Comparison of ENCODE assay signal across 23 cellular contexts in the genomic region with DNA sequence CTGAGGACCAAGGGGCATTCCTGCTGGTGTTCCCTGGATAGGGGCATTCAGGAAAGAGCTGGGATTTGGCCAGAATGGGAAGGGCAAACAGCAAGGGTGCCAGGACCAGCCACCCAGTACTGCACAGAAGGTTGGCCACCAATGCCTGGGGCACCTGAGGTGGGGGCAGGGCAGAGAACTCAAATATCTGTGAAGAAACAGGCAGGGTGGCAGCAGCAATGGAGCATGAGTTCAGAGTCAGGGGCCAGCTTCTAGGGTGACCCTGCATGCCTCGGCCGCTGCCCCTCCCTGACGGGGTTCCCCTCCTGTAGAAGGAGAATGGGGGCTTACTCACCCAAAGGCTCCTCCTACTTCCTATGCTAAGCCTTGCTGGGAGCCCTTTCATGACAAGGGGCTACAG.
"Had no signal": no experiment of that assay in that cellular context is flagged by ENCODE, and none has a peak within 500 bp of the region (broad histone marks: within the 10 kb centered on the region; RNA-seq: fewer than 3 reads in every experiment).

No MANE protein-coding gene starts in this region.

- H3K36me3 ChIP-seq: brain microvascular endothelial cell had no signal

- H3K27me3 ChIP-seq: brain microvascular endothelial cell had no signal

- FAIRE-seq: TTC549 had no signal

- DNase-seq: activated B cell treated with CpG ODN at 0.5 μM for 24 hours; activated CD4-positive, alpha-beta T cell treated with anti-CD3 and anti-CD28 coated beads for 1 hour; activated CD4-positive, alpha-beta T cell treated with anti-CD3 and anti-CD28 coated beads, Interleukin-2, amount 10 ng/mL, durations not matched to agents 24 days and 14 days; activated CD4-positive, alpha-beta T cell treated with anti-CD3 and anti-CD28 coated beads, Interleukin-2, amount 50 U/mL, for 48 hours; activated CD8-positive, alpha-beta memory T cell treated with anti-CD3 and anti-CD28 coated beads, Interleukin-2, amount 10 ng/mL, durations not matched to agents 7 days and 5 days; activated gamma-delta T cell; activated naive CD4-positive, alpha-beta T cell treated with anti-CD3 and anti-CD28 coated beads for 36 hours; activated T-cell treated with anti-CD3 and anti-CD28 coated beads, Interleukin-2, amount 50 U/mL, for 24 hours; amygdala; brain microvascular endothelial cell; KG1; NCI-H1048; NCI-H146; NCI-H187 treated with DMSO at 0.1 percent for 48 hours; NCI-H2081 treated with DMSO at 0.1 percent for 48 hours; NCI-H446; NCI-H524; PC-3; T-cell; T-helper 2 cell; T1000 had no signal

- H3K4me3 ChIP-seq: SK-N-MC had no signal

- H3K27ac ChIP-seq: brain microvascular endothelial cell, SK-N-MC had no signal
